8 cellular contexts compared by ENCODE assay signal in genomic region chr6:99393698-99394531, GRCh38.
DNase-seq lines count a peak whose midpoint lies in the region; ATAC-seq and TF ChIP-seq lines count a peak whose summit lies in the region.

TSS of gene COQ3 (minus strand) at chr6:99394195. CDS start at chr6:99394179, 16 bp downstream.

- TF ChIP-seq CTCF in 22Rv1 (IDR thresholded peaks at IDR 0.05): no peak
- TF ChIP-seq CTCF in VCaP (conservative IDR thresholded peaks at IDR 0.05): no peak

- H3K4me1 ChIP-seq in iPS-20b (ENCODE audit: insufficient read depth, low read length): peaks cover 3% of the 10 kb centered on the region; the same call in 1 of the 2 replicates

- in situ Hi-C loops in T47D (cut with HindIII; ENCODE audit: low pct_unique_long_range_greater_than_20kb, low sequenced_read_pairs): no loop called here

- no peaks in the 10 kb centered on the region for H3K27me3 ChIP-seq in iPS-20b (ENCODE audit: insufficient read depth, low read length)

- peaks cover 17% of the 10 kb centered on the region for H3K36me3 ChIP-seq in iPS-20b (ENCODE audit: insufficient read depth, low read depth, low read length)

- H3K9me3 ChIP-seq in iPS-20b (ENCODE audit: insufficient read depth, low read depth, low read length): no peaks in the 10 kb centered on the region

- H3K4me3 ChIP-seq in iPS-20b (ENCODE audit: low read length): peak within 1 kb of the TSS; percentile 93
- peak within 1 kb of the TSS; percentile 50 to 91 (median 71) for H3K4me3 ChIP-seq in skin epidermis

- DNase-seq in NCI-H2107 treated with DMSO at 0.1 percent for 48 hours (lab: John Stamatoyannopoulos, UW; ENCODE audit: unreplicated experiment) (peak; percentile 58), T47D (ENCODE audit: low read depth in 1 of 2, low spot score in 1 of 2) (peak; percentile 35 to 77)

- peak within 1 kb of the TSS; percentile 90 for H3K27ac ChIP-seq in 22Rv1
- H3K27ac ChIP-seq in VCaP: peak within 1 kb of the TSS; percentile 85
- peak within 1 kb of the TSS; percentile 74 for H3K27ac ChIP-seq in iPS-20b (ENCODE audit: low read length)
- peak within 1 kb of the TSS; percentile 34 to 92 (median 80) for H3K27ac ChIP-seq in skin epidermis

- ATAC-seq in GM18508 (IDR thresholded peaks at IDR 0.05; ENCODE audit: insufficient read depth, unreplicated experiment): peak; percentile 50
- ATAC-seq in HG02981 (IDR thresholded peaks at IDR 0.05; ENCODE audit: unreplicated experiment): peak; percentile 81

- H3K9ac ChIP-seq in iPS-20b (ENCODE audit: low read depth, low read length): peak within 1 kb of the TSS; percentile 97

Comparison
In these comparisons a context has a peak if more than half of its experiments do, and no peak if none do; other contexts are left out.
1. Peak in every context shown above with its lines: DNase-seq, ATAC-seq, H3K4me3 ChIP-seq and H3K27ac ChIP-seq.